ENCODE assay signal across 25 cellular contexts in genomic region chr13:102355251-102355650, GRCh38. TPM values are rescaled to one million over a fixed set of nuclear protein-coding genes. Genes with fewer than 3 reads are reported as not detected.
"Had no signal": no experiment of that assay in that cellular context is flagged by ENCODE, and none has a peak within 500 bp of the region (broad histone marks: within the 10 kb centered on the region; RNA-seq: fewer than 3 reads in every experiment).

No MANE protein-coding gene starts in this region.

- H3K27ac Mint-ChIP-seq: IgD-negative memory B cell had no signal

- H3K4me3 ChIP-seq: K562 had no signal

- H3K4me3 Mint-ChIP-seq: IgD-negative memory B cell had no signal

- H3K4me2 ChIP-seq: KMS-11, SK-N-SH had no signal

- DNase-seq: Kasumi-1, MM.1S, NCI-H1092 treated with DMSO at 0.1 percent for 48 hours, NCI-H1436, NCI-H187, NCI-H2029, NCI-H2081 treated with DMSO at 0.1 percent for 48 hours, NCI-H2171, NCI-H226, NCI-H446, NCI-H510A, NCI-H524 treated with DMSO at 0.1 percent for 48 hours, NCI-H69, NCI-H774, PC-3, SHP77, SK-N-SH had no signal

- H3K27me3 Mint-ChIP-seq: IgD-negative memory B cell had no signal

- H3K36me3 Mint-ChIP-seq: IgD-negative memory B cell had no signal

- H3K27ac ChIP-seq: HL-60, KMS-11, RWPE1 had no signal

- H3K4me1 Mint-ChIP-seq: IgD-negative memory B cell had no signal

- H3K9ac ChIP-seq: KMS-11, SK-N-SH had no signal

- ATAC-seq: K562, Panc1, PC-3 had no signal

- H3K9me3 ChIP-seq: SK-N-SH had no signal

- H3K9me3 Mint-ChIP-seq: IgD-negative memory B cell had no signal

RNA-seq across cellular contexts. Expression of gene FGF14, which starts 46.6 kb away (rescaled TPM):
- total RNA-seq: K562, M059J, OCI-LY7, PC-3 had no signal
- polyA plus RNA-seq: IgD-negative memory B cell, K562 had no signal
